In the genomic region with DNA sequence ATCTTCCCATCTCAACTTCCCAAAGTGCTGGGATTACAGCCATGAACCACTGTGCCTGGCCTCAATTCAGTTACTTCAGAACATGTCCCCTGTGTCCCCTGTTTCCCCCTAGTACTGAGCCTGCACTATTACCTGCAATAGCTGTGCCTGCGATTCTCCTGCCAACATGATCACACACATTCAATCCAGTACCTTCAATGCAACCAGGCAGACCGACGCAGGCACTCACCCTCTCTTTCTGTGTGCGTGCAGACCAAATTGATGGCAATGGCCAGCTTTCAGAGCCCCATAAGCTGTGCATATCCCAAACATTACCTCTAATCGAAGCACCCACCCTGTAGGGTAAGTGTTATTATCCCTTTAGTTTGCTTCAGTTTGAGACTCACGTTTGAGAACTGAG, we compare ENCODE assay signal across 7 cellular contexts.
"Had no signal": no experiment of that assay in that cellular context is flagged by ENCODE, and none has a peak within 500 bp of the region (broad histone marks: within the 10 kb centered on the region; RNA-seq: fewer than 3 reads in every experiment).

No MANE protein-coding gene starts in this region.

- H3K9me3 Mint-ChIP-seq: H9 had no signal

- FAIRE-seq: H54, HTR-8/SVneo, K562 had no signal

- DNase-seq: GOT3, H9, HCEC 1CT, IMR-90 had no signal

- H3K4me3 Mint-ChIP-seq: H9 had no signal

- H3K4me3 ChIP-seq: K562 had no signal

- H3K27ac Mint-ChIP-seq: H9 had no signal

- ATAC-seq: K562 had no signal
